ENCODE assay signal across 9 cellular contexts in the genomic region with DNA sequence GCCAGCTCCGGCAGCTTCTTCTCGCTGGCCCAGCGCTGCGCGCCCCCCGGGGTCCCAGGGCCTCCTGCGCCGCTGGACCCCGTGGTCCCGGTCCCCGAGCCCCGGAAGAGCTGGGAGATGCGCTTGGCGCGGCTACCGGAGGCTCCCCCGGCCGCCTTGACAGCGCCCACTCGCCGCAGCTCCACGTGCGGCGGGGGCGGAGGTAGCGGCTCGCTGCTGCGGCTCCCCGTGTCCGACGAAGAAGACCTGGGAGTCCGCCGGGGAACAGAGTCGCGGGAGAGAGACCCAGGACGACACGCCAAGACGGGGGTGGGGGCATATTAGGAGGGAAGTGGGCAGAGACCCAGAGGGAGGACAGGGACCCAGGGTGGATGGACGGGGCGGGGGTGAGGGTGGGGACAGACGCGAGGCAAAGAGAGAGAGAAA. TPM values are rescaled to one million over a fixed set of nuclear protein-coding genes. Genes with fewer than 3 reads are reported as not detected.
DNase-seq lines count a peak whose midpoint lies in the region; ATAC-seq, FAIRE-seq and TF ChIP-seq lines count a peak whose summit lies in the region.
"Had no signal": no experiment of that assay in that cellular context is flagged by ENCODE, and none has a peak within 500 bp of the region (broad histone marks: within the 10 kb centered on the region; RNA-seq: fewer than 3 reads in every experiment).

No MANE protein-coding gene starts in this region.

- CTCF ChIA-PET in BJ (lab: Yijun Ruan, JAX): interaction anchor here (0.9 to 2.2 kb wide), 8 partner anchors 13 to 103 kb away, joined by 3 to 17 read pairs (median 3); a partner anchor contains a TSS
- CTCF ChIA-PET in H1 (lab: Charles Lee; ENCODE audit: partially characterized antibody): interaction anchor here (0.5 to 3.6 kb wide), 13 partner anchors 11 to 471 kb away, joined by 3 to 23 read pairs (median 5); a partner anchor contains a TSS

- no peak overlapping the region for H2BK20ac ChIP-seq in H1 (ENCODE audit: low read length)

- no peak overlapping the region for H2BK12ac ChIP-seq in H1 (ENCODE audit: low read depth, low read length)

- H3K4me3 ChIP-seq in BJ (ENCODE audit: low read depth, low read length): peak overlapping the region; percentile 44
- H3K4me3 ChIP-seq in H1 (ENCODE audit: extremely low read depth in 1 of 4, insufficient read depth in 2 of 4, low read depth in 3 of 4, low read length in 4 of 4): peak overlapping the region; percentile 38 to 75 (median 52)

- no peak for TF ChIP-seq RAD21 in Ishikawa (IDR thresholded peaks at IDR 0.05; ENCODE audit: low read depth)
- TF ChIP-seq RAD21 in H1 (IDR thresholded peaks at IDR 0.05 in 1 of 2, conservative IDR thresholded peaks at IDR 0.05 in 1 of 2; ENCODE audit: low read depth in 2 of 2, low read length in 2 of 2): no peak

- H3K4me1 ChIP-seq in H1 (replicated peaks in 1 of 4; ENCODE audit: control insufficient read depth in 3 of 4, insufficient read depth in 4 of 4, low read length in 3 of 4): peaks cover 5 to 26% (median 22%) of the 10 kb centered on the region in 4 experiments

- POLR2A ChIA-PET in BJ (lab: Charles Lee) (no interaction called here), H1 (lab: Charles Lee; ENCODE audit: partially characterized antibody) (interaction anchor here (0.8 to 4.5 kb wide), 18 partner anchors 9 to 157 kb away, joined by 3 to 22 read pairs (median 6); a partner anchor contains a TSS)

- no peak overlapping the region for H3K56ac ChIP-seq in H1 (replicated peaks; ENCODE audit: insufficient read length, low read depth, low read length)

- DNase-seq in BJ (ENCODE audit: low read depth): no peak
- no peak for DNase-seq in H1 (ENCODE audit: low read depth in 1 of 2, low spot score in 2 of 2)
- DNase-seq in natural killer cell: no peak
- DNase-seq in GM19239 (ENCODE audit: insufficient read length, low spot score): no peak

- H3K79me1 ChIP-seq in H1 (ENCODE audit: low read depth, low read length): no peaks in the 10 kb centered on the region

- H4K8ac ChIP-seq in H1 (ENCODE audit: extremely low read depth, insufficient read depth, low read length): no peak overlapping the region

- no peak overlapping the region for H4K5ac ChIP-seq in H1 (ENCODE audit: insufficient read length, low read depth, low read length)

- 0 out of 2 replicates have a peak overlapping the region, but pooled peaks have one; percentile 60 for H2AFZ ChIP-seq in H1 (ENCODE audit: low read length)

- peaks cover 10% of the 10 kb centered on the region; the same call in 1 of the 2 replicates for H3K23me2 ChIP-seq in H1 (ENCODE audit: low read depth, low read length)

- H3K4ac ChIP-seq in H1 (replicated peaks; ENCODE audit: insufficient read length, low read depth, low read length): no peak overlapping the region

- no peak overlapping the region for H3K27ac ChIP-seq in H1 (ENCODE audit: low read depth, low read length)

- FAIRE-seq in H1 (lab: Jason Lieb, UNC) (no peak), GM19239 (lab: Jason Lieb, UNC) (no peak)

- no peak overlapping the region for H2BK5ac ChIP-seq in H1 (ENCODE audit: low read depth, low read length)

- H3K14ac ChIP-seq in H1 (ENCODE audit: insufficient read length): no peak overlapping the region

- H2BK120ac ChIP-seq in H1 (replicated peaks; ENCODE audit: low read depth, low read length): no peak overlapping the region

- peak overlapping the region; percentile 75 to 95 for H3K4me2 ChIP-seq in H1 (ENCODE audit: insufficient read depth in 1 of 2, low read depth in 2 of 2, low read length in 2 of 2)

- no peaks in the 10 kb centered on the region for H4K20me1 ChIP-seq in H1 (replicated peaks in 1 of 2; ENCODE audit: control insufficient read depth in 1 of 2, insufficient read depth in 2 of 2, low read length in 2 of 2)

- no peak overlapping the region for H4K91ac ChIP-seq in H1 (replicated peaks; ENCODE audit: insufficient read length, low read length)

- H3K79me2 ChIP-seq in H1 (ENCODE audit: control insufficient read depth in 1 of 2, insufficient read depth in 2 of 2, low read length in 2 of 2): no peaks in the 10 kb centered on the region

- H3K36me3 ChIP-seq in BJ (ENCODE audit: control insufficient read depth, insufficient read depth, low read length): no peaks in the 10 kb centered on the region
- H3K36me3 ChIP-seq in H1 (ENCODE audit: control insufficient read depth in 2 of 4, insufficient read depth in 4 of 4, low read length in 3 of 4): no peaks in the 10 kb centered on the region

- no peak overlapping the region for H3K9ac ChIP-seq in H1 (replicated peaks in 1 of 4; ENCODE audit: extremely low read depth in 1 of 4, low read depth in 3 of 4, low read length in 3 of 4)

- H3K9me3 ChIP-seq in H1 (ENCODE audit: insufficient read depth in 2 of 2, low read depth in 1 of 2, low read length in 1 of 2): no peaks in the 10 kb centered on the region

- H3K4me1 Mint-ChIP-seq in natural killer cell: peaks cover 8 to 24% of the 10 kb centered on the region in 2 donors

- TF ChIP-seq CTCF in BJ (IDR thresholded peaks at IDR 0.05; ENCODE audit: insufficient read depth, low read depth, low read length) (no peak), H1 (IDR thresholded peaks at IDR 0.05; ENCODE audit: control extremely low read depth in 1 of 3, insufficient read depth in 1 of 3, low read depth in 1 of 3, low read length in 3 of 3) (no peak), natural killer cell (IDR thresholded peaks at IDR 0.05) (no peak)

- H3K27me3 ChIP-seq in BJ (ENCODE audit: control insufficient read depth, insufficient read depth, low read length): no peaks in the 10 kb centered on the region
- H3K27me3 ChIP-seq in H1 (replicated peaks in 1 of 4; ENCODE audit: control insufficient read depth in 3 of 4, extremely low read depth in 1 of 4, insufficient read depth in 3 of 4, low read length in 3 of 4): peaks cover 3 to 19% (median 12%) of the 10 kb centered on the region in 4 experiments; a peak in 6 of 7 replicates

- no peak for TF ChIP-seq POLR2A in H1 (IDR thresholded peaks at IDR 0.05; ENCODE audit: control extremely low read depth in 1 of 2, low read depth in 2 of 2, low read length in 2 of 2)

- TF ChIP-seq EP300 in Ishikawa (IDR thresholded peaks at IDR 0.05; ENCODE audit: borderline replicate concordance) (no peak), H1 (IDR thresholded peaks at IDR 0.05; ENCODE audit: borderline replicate concordance in 1 of 2, low read depth in 2 of 2, low read length in 2 of 2) (no peak)

- H3K36me3 Mint-ChIP-seq in natural killer cell: no peaks in the 10 kb centered on the region

- WGBS in H1 (ENCODE audit: extremely low coverage in 1 of 2, insufficient coverage in 1 of 2, insufficient read length in 1 of 2, insufficient replicate concordance in 2 of 2, low coverage in 1 of 2, low lambda C conversion rate in 2 of 2, missing lambda C conversion rate in 1 of 2), 2 experiments: 3% methylated on average over 28 of the region's 42 CpGs; no CpG with 5 or more reads in 1 of the 2 experiments

- H3K18ac ChIP-seq in H1 (ENCODE audit: extremely low read depth, low read length): peak overlapping the region; percentile 32; the same call in 1 of the 2 replicates

- H3K27me3 Mint-ChIP-seq in natural killer cell (ENCODE audit: low read depth in 2 of 2): peaks cover 0 to 3% of the 10 kb centered on the region in 2 donors

- H3K9me3 Mint-ChIP-seq in natural killer cell: no peaks in the 10 kb centered on the region

- H3K23ac ChIP-seq in H1 (ENCODE audit: insufficient read length): no peak overlapping the region

- no peak overlapping the region for H2BK15ac ChIP-seq in H1 (ENCODE audit: low read length)

- peak overlapping the region; percentile 49 for H3K4me3 Mint-ChIP-seq in natural killer cell

- H2AK5ac ChIP-seq in H1 (ENCODE audit: low read depth, low read length): no peak overlapping the region

- H3K27ac Mint-ChIP-seq in natural killer cell: no peak overlapping the region

- peak in 1 of 3 donors; percentile 3 for ATAC-seq in natural killer cell
- no peak for ATAC-seq in HG02571 (IDR thresholded peaks at IDR 0.05; ENCODE audit: unreplicated experiment)
- no peak for ATAC-seq in HG02610 (IDR thresholded peaks at IDR 0.05; ENCODE audit: unreplicated experiment)
- no peak for ATAC-seq in HG02981 (IDR thresholded peaks at IDR 0.05; ENCODE audit: unreplicated experiment)

- intact Hi-C loops in natural killer cell (cut with micrococcal nuclease): loop anchor here (5.0 kb wide), 1 partner anchor 92 kb away; a partner anchor contains a TSS

RNA-seq across cellular contexts. Expression of a gene that starts 1.0 kb away (rescaled TPM):
- polyA plus RNA-seq in BJ (2011; rRNA removed) (0.76 and 1.1 TPM in 2 replicates), H1 (2011; rRNA removed) (11.4 and 16.4 TPM in 2 replicates)
- polyA minus RNA-seq in BJ (2011; rRNA and poly(A)+ RNA removed): 0.33 and 0.77 TPM in 2 replicates
- total RNA-seq in H1 (2021; fragmentation: NEBNext Ultra II Directional; extraction: Animal tissue kit (Norgen Biotek cat#: 25700)): 8.7 and 9.3 TPM in 2 replicates
- 9.0 TPM for polyA plus RNA-seq in H1 (2011; cell fraction: cytosol; rRNA removed)
- 17.4 TPM for polyA plus RNA-seq in H1 (2011; cell fraction: nucleus; rRNA removed)
- polyA plus RNA-seq in H1 (2012, experiment 1 of 2): 4.5 to 8.8 TPM (median 8.1 TPM) in 4 replicates
- 8.5 TPM for polyA plus RNA-seq in H1 (2012, experiment 2 of 2)
- 6.0 TPM for polyA plus RNA-seq in H1 (2013, experiment 1 of 2)
- 6.0 TPM for polyA plus RNA-seq in H1 (2013, experiment 2 of 2)
- 3.3 and 5.7 TPM in 2 replicates for polyA minus RNA-seq in H1 (2011; rRNA and poly(A)+ RNA removed)
- polyA minus RNA-seq in H1 (2011; cell fraction: cytosol; rRNA and poly(A)+ RNA removed): 5.8 TPM
- 7.2 TPM for polyA minus RNA-seq in H1 (2011; cell fraction: nucleus; rRNA and poly(A)+ RNA removed)
- not detected for total RNA-seq in natural killer cell
- total RNA-seq: HT1080 had no signal

RNA-seq across cellular contexts. Expression of a gene that starts 7.3 kb away (rescaled TPM):
- polyA plus RNA-seq in BJ (2011; rRNA removed) (not detected in 2 replicates), H1 (2011; rRNA removed) (0.33 and 0.46 TPM in 2 replicates)
- polyA minus RNA-seq in BJ (2011; rRNA and poly(A)+ RNA removed): not detected in 2 replicates
- total RNA-seq in H1 (2021; fragmentation: NEBNext Ultra II Directional; extraction: Animal tissue kit (Norgen Biotek cat#: 25700)): 1.7 and 1.8 TPM in 2 replicates
- polyA plus RNA-seq in H1 (2011; cell fraction: cytosol; rRNA removed): 1.2 TPM
- polyA plus RNA-seq in H1 (2011; cell fraction: nucleus; rRNA removed): 4.8 TPM
- polyA plus RNA-seq in H1 (2012, experiment 1 of 2): 0.73 to 1.3 TPM (median 1.0 TPM) in 4 replicates
- 0.26 TPM for polyA plus RNA-seq in H1 (2012, experiment 2 of 2)
- polyA plus RNA-seq in H1 (2013, experiment 1 of 2): 0.73 TPM
- polyA plus RNA-seq in H1 (2013, experiment 2 of 2): 0.35 TPM
- polyA minus RNA-seq in H1 (2011; rRNA and poly(A)+ RNA removed): 0.56 and 1.0 TPM in 2 replicates
- polyA minus RNA-seq in H1 (2011; cell fraction: cytosol; rRNA and poly(A)+ RNA removed): 0.51 TPM
- 4.8 TPM for polyA minus RNA-seq in H1 (2011; cell fraction: nucleus; rRNA and poly(A)+ RNA removed)
- total RNA-seq in natural killer cell: not detected
- total RNA-seq: HT1080 had no signal

RNA-seq across cellular contexts. Expression of a gene that starts 13.0 kb away (rescaled TPM):
- polyA plus RNA-seq in BJ (2011; rRNA removed): 0.32 and 0.37 TPM in 2 replicates
- 0.43 and 0.46 TPM in 2 replicates for polyA minus RNA-seq in BJ (2011; rRNA and poly(A)+ RNA removed)
- total RNA-seq in H1 (2021; fragmentation: NEBNext Ultra II Directional; extraction: Animal tissue kit (Norgen Biotek cat#: 25700)): 12.2 and 12.9 TPM in 2 replicates
- polyA plus RNA-seq in H1 (2011; rRNA removed): 7.4 and 12.4 TPM in 2 replicates
- polyA plus RNA-seq in H1 (2011; cell fraction: cytosol; rRNA removed): 10.5 TPM
- polyA plus RNA-seq in H1 (2011; cell fraction: nucleus; rRNA removed): 13.8 TPM
- 6.4 to 7.6 TPM (median 7.4 TPM) in 4 replicates for polyA plus RNA-seq in H1 (2012, experiment 1 of 2)
- polyA plus RNA-seq in H1 (2012, experiment 2 of 2): 6.4 TPM
- 8.6 TPM for polyA plus RNA-seq in H1 (2013, experiment 1 of 2)
- polyA plus RNA-seq in H1 (2013, experiment 2 of 2): 9.4 TPM
- 10.9 and 15.3 TPM in 2 replicates for polyA minus RNA-seq in H1 (2011; rRNA and poly(A)+ RNA removed)
- polyA minus RNA-seq in H1 (2011; cell fraction: cytosol; rRNA and poly(A)+ RNA removed): 13.0 TPM
- 12.6 TPM for polyA minus RNA-seq in H1 (2011; cell fraction: nucleus; rRNA and poly(A)+ RNA removed)
- total RNA-seq in natural killer cell: under 1 TPM in 1 of 3 donors, not detected in 2; 0.18 TPM
- total RNA-seq: HT1080 had no signal

RNA-seq across cellular contexts. Expression of a gene that starts 15.9 kb away (rescaled TPM):
- polyA plus RNA-seq in BJ (2011; rRNA removed) (not detected in 2 replicates), H1 (2011; rRNA removed) (0.80 and 2.2 TPM in 2 replicates)
- polyA minus RNA-seq in BJ (2011; rRNA and poly(A)+ RNA removed): not detected in 2 replicates
- total RNA-seq in H1 (2021; fragmentation: NEBNext Ultra II Directional; extraction: Animal tissue kit (Norgen Biotek cat#: 25700)): 0.48 TPM in 1 of 2 replicates, not detected in the other
- 1.5 TPM for polyA plus RNA-seq in H1 (2011; cell fraction: cytosol; rRNA removed)
- polyA plus RNA-seq in H1 (2011; cell fraction: nucleus; rRNA removed): 5.9 TPM
- polyA plus RNA-seq in H1 (2012, experiment 1 of 2): 0.41 to 0.80 TPM (median 0.75 TPM) in 3 of 4 replicates, not detected in the other
- 0.42 TPM for polyA plus RNA-seq in H1 (2012, experiment 2 of 2)
- 0.43 TPM for polyA plus RNA-seq in H1 (2013, experiment 1 of 2)
- polyA plus RNA-seq in H1 (2013, experiment 2 of 2): 0.46 TPM
- 0.41 and 0.69 TPM in 2 replicates for polyA minus RNA-seq in H1 (2011; rRNA and poly(A)+ RNA removed)
- polyA minus RNA-seq in H1 (2011; cell fraction: cytosol; rRNA and poly(A)+ RNA removed): not detected
- 1.9 TPM for polyA minus RNA-seq in H1 (2011; cell fraction: nucleus; rRNA and poly(A)+ RNA removed)
- total RNA-seq in natural killer cell: not detected
- total RNA-seq: HT1080 had no signal

RNA-seq across cellular contexts. Expression of a gene that starts 19.9 kb away (rescaled TPM):
- polyA plus RNA-seq in BJ (2011; rRNA removed) (0.86 and 1.5 TPM in 2 replicates), H1 (2011; rRNA removed) (2.3 and 2.5 TPM in 2 replicates)
- polyA minus RNA-seq in BJ (2011; rRNA and poly(A)+ RNA removed): 1.1 and 1.6 TPM in 2 replicates
- 2.0 and 2.9 TPM in 2 replicates for total RNA-seq in H1 (2021; fragmentation: NEBNext Ultra II Directional; extraction: Animal tissue kit (Norgen Biotek cat#: 25700))
- polyA plus RNA-seq in H1 (2011; cell fraction: cytosol; rRNA removed): 1.1 TPM
- polyA plus RNA-seq in H1 (2011; cell fraction: nucleus; rRNA removed): 2.5 TPM
- polyA plus RNA-seq in H1 (2012, experiment 1 of 2): 1.6 to 2.7 TPM (median 1.8 TPM) in 4 replicates
- 3.3 TPM for polyA plus RNA-seq in H1 (2012, experiment 2 of 2)
- 1.8 TPM for polyA plus RNA-seq in H1 (2013, experiment 1 of 2)
- 2.0 TPM for polyA plus RNA-seq in H1 (2013, experiment 2 of 2)
- polyA minus RNA-seq in H1 (2011; rRNA and poly(A)+ RNA removed): 1.1 and 1.4 TPM in 2 replicates
- 2.7 TPM for polyA minus RNA-seq in H1 (2011; cell fraction: cytosol; rRNA and poly(A)+ RNA removed)
- 2.6 TPM for polyA minus RNA-seq in H1 (2011; cell fraction: nucleus; rRNA and poly(A)+ RNA removed)
- total RNA-seq in natural killer cell: 1 to 10 TPM in 1 of 3 donors, under 1 TPM in 2; 0.56 to 1.2 (median 0.98) TPM

Comparison
In these comparisons a context has a peak if more than half of its experiments do, and no peak if none do; other contexts are left out.
1. RNA of a gene that starts 13.0 kb away (total RNA-seq): 12.2 to 12.9 TPM in H1; 0.18 TPM in natural killer cell; every median in the first group is over 10 times any median in the second.